ENCODE assay signal across 28 cellular contexts in genomic region chr19:31296741-31297390, GRCh38.
"Had no signal": no experiment of that assay in that cellular context is flagged by ENCODE, and none has a peak within 500 bp of the region (broad histone marks: within the 10 kb centered on the region; RNA-seq: fewer than 3 reads in every experiment).

No MANE protein-coding gene starts in this region.

- H3K4me3 ChIP-seq: coronary artery, esophagus muscularis mucosa, gastroesophageal sphincter, lower lobe of right lung, mucosa of descending colon, ovary, right lobe of liver, stomach, testis, tibial artery, upper lobe of left lung, uterus had no signal

- ATAC-seq: foreskin keratinocyte; gastroesophageal sphincter; left ventricle myocardium superior; lower lobe of right lung; mucosa of descending colon; right lobe of liver; stimulated activated effector memory CD8-positive, alpha-beta T cell treated with anti-CD3 and anti-CD28 coated beads, Interleukin-12 subunit alpha, Interleukin-12 subunit beta, amount 100 ng/mL, for 72 hours had no signal

- FAIRE-seq: endothelial cell of umbilical vein had no signal

- H3K9me3 ChIP-seq: esophagus muscularis mucosa, gastroesophageal sphincter, lower lobe of right lung, mucosa of descending colon, ovary, right lobe of liver, stomach, testis, tibial artery, upper lobe of left lung, uterus had no signal

- H3K27me3 ChIP-seq: esophagus muscularis mucosa, foreskin keratinocyte, gastroesophageal sphincter, ovary, right lobe of liver, stomach, testis, tibial artery, upper lobe of left lung, uterus had no signal

- H3K36me3 ChIP-seq: esophagus muscularis mucosa, lower lobe of right lung, ovary, right lobe of liver, stomach, tibial artery, upper lobe of left lung, uterus had no signal

- DNase-seq: dermis blood vessel endothelial cell; effector memory CD4-positive, alpha-beta T cell; foreskin keratinocyte; hypothalamus; immature natural killer cell; islet precursor cell; left ventricle myocardium superior; lower lobe of right lung; mucosa of descending colon; naive B cell; nephron progenitor cell; occipital lobe; ovary; retina; right lobe of liver; stimulated activated CD4-positive, alpha-beta T cell treated with anti-CD3 and anti-CD28 coated beads, Interleukin-2, amount 100 ng/mL, for 24 hours; stimulated activated CD4-positive, alpha-beta T cell treated with anti-CD3 and anti-CD28 coated beads, Interleukin-4, amount 100 ng/mL, for 24 hours; stimulated activated naive CD4-positive, alpha-beta T cell treated with Interleukin-2 at 50 U/mL for 16 hours; stomach; testis; tibial artery; upper lobe of left lung; uterus had no signal

- H3K27ac ChIP-seq: coronary artery, esophagus muscularis mucosa, foreskin keratinocyte, gastroesophageal sphincter, lower lobe of right lung, ovary, right lobe of liver, stomach, testis, tibial artery, upper lobe of left lung, uterus had no signal

- H3K4me1 ChIP-seq: foreskin keratinocyte, lower lobe of right lung, right lobe of liver, testis, tibial artery, upper lobe of left lung, uterus had no signal
